ENCODE assay signal across 13 cellular contexts in the genomic region with DNA sequence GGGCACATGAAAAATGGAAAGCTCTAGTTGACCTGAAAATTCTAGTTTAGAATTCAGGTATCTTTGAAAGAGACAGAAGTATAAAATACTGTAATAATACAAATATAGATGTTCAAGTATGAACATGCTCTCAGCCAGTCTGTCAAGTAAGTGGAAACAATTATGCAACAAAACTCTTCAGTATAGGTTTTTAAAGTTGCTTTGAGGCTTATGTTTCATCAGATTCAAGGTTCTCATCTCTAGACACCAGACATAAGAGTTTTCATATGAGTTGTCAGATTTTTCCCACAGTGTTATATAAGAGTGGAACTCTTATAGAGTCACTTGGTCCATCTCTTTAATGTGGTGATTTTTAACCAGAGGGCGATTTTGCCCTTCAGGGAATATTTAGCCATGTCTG. TPM values are rescaled to one million over a fixed set of nuclear protein-coding genes. Genes with fewer than 3 reads are reported as not detected.
DNase-seq lines count a peak whose midpoint lies in the region; ATAC-seq and TF ChIP-seq lines count a peak whose summit lies in the region.
"Had no signal": no experiment of that assay in that cellular context is flagged by ENCODE, and none has a peak within 500 bp of the region (broad histone marks: within the 10 kb centered on the region; RNA-seq: fewer than 3 reads in every experiment).

No MANE protein-coding gene starts in this region.

- POLR2A ChIA-PET in activated CD8-positive, alpha-beta T cell treated with anti-CD3 and anti-CD28 coated beads for 36 hours (lab: Charles Lee) = no interaction called here
- POLR2A ChIA-PET in activated CD8-positive, alpha-beta T cell treated with anti-CD3 and anti-CD28 coated beads, Interleukin-2, amount 10 ng/mL, durations not matched to agents 7 days and 5 days (lab: Charles Lee) = no interaction called here

- peaks cover 0 to 4% of the 10 kb centered on the region in 2 donors for H3K4me1 ChIP-seq in ascending aorta

- H3K4me1 Mint-ChIP-seq in activated CD8-positive, alpha-beta T cell treated with anti-CD3 and anti-CD28 coated beads for 36 hours (ENCODE audit: low read depth) = peaks cover 1% of the 10 kb centered on the region
- H3K4me1 Mint-ChIP-seq in activated CD8-positive, alpha-beta T cell treated with anti-CD3 and anti-CD28 coated beads, Interleukin-2, amount 10 ng/mL, durations not matched to agents 7 days and 5 days (ENCODE audit: low read depth) = peaks cover 12% of the 10 kb centered on the region

- no peak overlapping the region for H3K27ac Mint-ChIP-seq in activated CD8-positive, alpha-beta T cell treated with anti-CD3 and anti-CD28 coated beads for 36 hours
- no peak overlapping the region for H3K27ac Mint-ChIP-seq in activated CD8-positive, alpha-beta T cell treated with anti-CD3 and anti-CD28 coated beads, Interleukin-2, amount 10 ng/mL, durations not matched to agents 7 days and 5 days
- H3K27ac Mint-ChIP-seq: CD4-positive, CD25-positive, alpha-beta regulatory T cell; IgD-negative memory B cell had no signal

- H3K4me3 ChIP-seq in ascending aorta = no peak overlapping the region
- H3K4me3 ChIP-seq: BLaER1 treated with 17β-estradiol and CSF1 and Interleukin-3, amounts not matched to agents 10 nM and 100 nM; HAP-1 had no signal

- TF ChIP-seq CTCF in activated CD8-positive, alpha-beta T cell treated with anti-CD3 and anti-CD28 coated beads for 36 hours (IDR thresholded peaks at IDR 0.05) = no peak
- TF ChIP-seq CTCF in ascending aorta (IDR thresholded peaks at IDR 0.05) = no peak

- H3K27me3 ChIP-seq in ascending aorta = no peaks in the 10 kb centered on the region
- H3K27me3 ChIP-seq: BLaER1 treated with 17β-estradiol and CSF1 and Interleukin-3, amounts not matched to agents 10 nM and 100 nM had no signal

- no peaks in the 10 kb centered on the region for H3K36me3 Mint-ChIP-seq in activated CD8-positive, alpha-beta T cell treated with anti-CD3 and anti-CD28 coated beads for 36 hours (ENCODE audit: low read depth)
- no peaks in the 10 kb centered on the region for H3K36me3 Mint-ChIP-seq in activated CD8-positive, alpha-beta T cell treated with anti-CD3 and anti-CD28 coated beads, Interleukin-2, amount 10 ng/mL, durations not matched to agents 7 days and 5 days (ENCODE audit: low read depth)
- H3K36me3 Mint-ChIP-seq: CD4-positive, CD25-positive, alpha-beta regulatory T cell; IgD-negative memory B cell had no signal

- DNase-seq in activated CD8-positive, alpha-beta T cell treated with anti-CD3 and anti-CD28 coated beads for 36 hours = no peak
- no peak for DNase-seq in activated CD8-positive, alpha-beta T cell treated with anti-CD3 and anti-CD28 coated beads, Interleukin-2, amount 10 ng/mL, durations not matched to agents 7 days and 5 days
- peak; percentile 14 for DNase-seq in GF-D8 (lab: John Stamatoyannopoulos, UW)
- no peak for DNase-seq in ascending aorta (ENCODE audit: low spot score in 2 of 2)
- no peak for DNase-seq in stimulated activated naive CD8-positive, alpha-beta T cell treated with anti-CD3 and anti-CD28 coated beads, Interleukin-15, Interleukin-2, amounts not matched to agents 100 U/mL and 50 U/mL, for 24 hours
- no peak for DNase-seq in EL
- DNase-seq: ACHN; CD4-positive, CD25-positive, alpha-beta regulatory T cell; DMS53 had no signal

- H3K27me3 Mint-ChIP-seq in activated CD8-positive, alpha-beta T cell treated with anti-CD3 and anti-CD28 coated beads for 36 hours = no peaks in the 10 kb centered on the region
- no peaks in the 10 kb centered on the region for H3K27me3 Mint-ChIP-seq in activated CD8-positive, alpha-beta T cell treated with anti-CD3 and anti-CD28 coated beads, Interleukin-2, amount 10 ng/mL, durations not matched to agents 7 days and 5 days (ENCODE audit: low read depth)
- H3K27me3 Mint-ChIP-seq: CD4-positive, CD25-positive, alpha-beta regulatory T cell; IgD-negative memory B cell had no signal

- H3K9me3 ChIP-seq in ascending aorta = no peaks in the 10 kb centered on the region
- H3K9me3 ChIP-seq: BLaER1 treated with 17β-estradiol and CSF1 and Interleukin-3, amounts not matched to agents 10 nM and 100 nM; HAP-1 had no signal

- no peaks in the 10 kb centered on the region for H3K9me3 Mint-ChIP-seq in activated CD8-positive, alpha-beta T cell treated with anti-CD3 and anti-CD28 coated beads for 36 hours
- H3K9me3 Mint-ChIP-seq in activated CD8-positive, alpha-beta T cell treated with anti-CD3 and anti-CD28 coated beads, Interleukin-2, amount 10 ng/mL, durations not matched to agents 7 days and 5 days (ENCODE audit: insufficient read depth) = no peaks in the 10 kb centered on the region
- H3K9me3 Mint-ChIP-seq: CD4-positive, CD25-positive, alpha-beta regulatory T cell; IgD-negative memory B cell had no signal

- intact Hi-C loops in activated CD8-positive, alpha-beta T cell treated with anti-CD3 and anti-CD28 coated beads for 36 hours (cut with micrococcal nuclease) = loop anchor here (10.0 kb wide), 1 partner anchor 235 kb away; no protein-coding TSS in a partner anchor
- intact Hi-C loops in ascending aorta (cut with DNase I) = loop anchor here (5.0 to 10.0 kb wide), 3 partner anchors 168 to 323 kb away; no protein-coding TSS in a partner anchor

- H3K4me3 Mint-ChIP-seq in activated CD8-positive, alpha-beta T cell treated with anti-CD3 and anti-CD28 coated beads for 36 hours = no peak overlapping the region
- H3K4me3 Mint-ChIP-seq in activated CD8-positive, alpha-beta T cell treated with anti-CD3 and anti-CD28 coated beads, Interleukin-2, amount 10 ng/mL, durations not matched to agents 7 days and 5 days = no peak overlapping the region
- H3K4me3 Mint-ChIP-seq: CD4-positive, CD25-positive, alpha-beta regulatory T cell; IgD-negative memory B cell had no signal

- H3K36me3 ChIP-seq in ascending aorta = peaks cover 0 to 6% of the 10 kb centered on the region in 2 donors
- H3K36me3 ChIP-seq: HAP-1 had no signal

- peak; percentile 30 for ATAC-seq in activated CD8-positive, alpha-beta T cell treated with anti-CD3 and anti-CD28 coated beads for 36 hours
- no peak for ATAC-seq in activated CD8-positive, alpha-beta T cell treated with anti-CD3 and anti-CD28 coated beads, Interleukin-2, amount 10 ng/mL, durations not matched to agents 7 days and 5 days
- peak; percentile 50 for ATAC-seq in stimulated activated naive CD8-positive, alpha-beta T cell treated with anti-CD3 and anti-CD28 coated beads, Interleukin-15, Interleukin-2, amounts not matched to agents 100 U/mL and 50 U/mL, for 24 hours
- ATAC-seq in GM21619 (IDR thresholded peaks at IDR 0.05; ENCODE audit: unreplicated experiment) = no peak

- H3K27ac ChIP-seq in ascending aorta = peak overlapping the region; percentile 25 to 32
- H3K27ac ChIP-seq: BLaER1 treated with 17β-estradiol and CSF1 and Interleukin-3, amounts not matched to agents 10 nM and 100 nM had no signal

- CTCF ChIA-PET in activated CD8-positive, alpha-beta T cell treated with anti-CD3 and anti-CD28 coated beads for 36 hours (lab: Charles Lee) = interaction anchor here (0.8 to 1.5 kb wide), 2 partner anchors 249 to 250 kb away, joined by 3 read pairs; no protein-coding TSS in a partner anchor
- CTCF ChIA-PET in activated CD8-positive, alpha-beta T cell treated with anti-CD3 and anti-CD28 coated beads, Interleukin-2, amount 10 ng/mL, durations not matched to agents 7 days and 5 days (lab: Charles Lee) = interaction anchor here (1.1 to 2.8 kb wide), 4 partner anchors 11 to 415 kb away, joined by 3 to 18 read pairs (median 4); no protein-coding TSS in a partner anchor

RNA-seq across cellular contexts. Expression of a gene that starts 22.0 kb away (rescaled TPM):
- total RNA-seq in activated CD8-positive, alpha-beta T cell treated with anti-CD3 and anti-CD28 coated beads for 36 hours = 100 to 1,000 TPM in 1 of 2 experiments, 10 to 100 TPM in 1; 93.9 to 110 TPM
- 10 to 100 TPM; 42.1 to 42.6 TPM for total RNA-seq in activated CD8-positive, alpha-beta T cell treated with anti-CD3 and anti-CD28 coated beads, Interleukin-2, amount 10 ng/mL, durations not matched to agents 7 days and 5 days
- 9.2 TPM for total RNA-seq in ascending aorta

Comparison
In these comparisons a context has a peak if more than half of its experiments do, and no peak if none do; other contexts are left out.
1. ATAC-seq: peak in activated CD8-positive, alpha-beta T cell treated with anti-CD3 and anti-CD28 coated beads for 36 hours (single experiment) and stimulated activated naive CD8-positive, alpha-beta T cell treated with anti-CD3 and anti-CD28 coated beads, Interleukin-15, Interleukin-2, amounts not matched to agents 100 U/mL and 50 U/mL, for 24 hours (single experiment); none in activated CD8-positive, alpha-beta T cell treated with anti-CD3 and anti-CD28 coated beads, Interleukin-2, amount 10 ng/mL, durations not matched to agents 7 days and 5 days (single experiment) and GM21619 (single experiment).